2 cellular contexts compared by ENCODE assay signal in genomic region chr5:152642880-152643279, GRCh38.
TF ChIP-seq lines count a peak whose summit lies in the region.

No MANE protein-coding gene starts in this region.

TF ChIP-seq in GM23338, 12 proteins besides CTCF, POLR2A, EP300 and RAD21 (continued from another document):
- no peak for TF ChIP-seq REST (IDR thresholded peaks at IDR 0.05; ENCODE audit: unreplicated experiment)
- TF ChIP-seq ZNF114 (CRISPR knock-in tag; IDR thresholded peaks at IDR 0.05): no peak
- TF ChIP-seq ETS1 (IDR thresholded peaks at IDR 0.05): no peak
- TF ChIP-seq JUNB (IDR thresholded peaks at IDR 0.05; ENCODE audit: unreplicated experiment): no peak
- TF ChIP-seq, protein P1, sequence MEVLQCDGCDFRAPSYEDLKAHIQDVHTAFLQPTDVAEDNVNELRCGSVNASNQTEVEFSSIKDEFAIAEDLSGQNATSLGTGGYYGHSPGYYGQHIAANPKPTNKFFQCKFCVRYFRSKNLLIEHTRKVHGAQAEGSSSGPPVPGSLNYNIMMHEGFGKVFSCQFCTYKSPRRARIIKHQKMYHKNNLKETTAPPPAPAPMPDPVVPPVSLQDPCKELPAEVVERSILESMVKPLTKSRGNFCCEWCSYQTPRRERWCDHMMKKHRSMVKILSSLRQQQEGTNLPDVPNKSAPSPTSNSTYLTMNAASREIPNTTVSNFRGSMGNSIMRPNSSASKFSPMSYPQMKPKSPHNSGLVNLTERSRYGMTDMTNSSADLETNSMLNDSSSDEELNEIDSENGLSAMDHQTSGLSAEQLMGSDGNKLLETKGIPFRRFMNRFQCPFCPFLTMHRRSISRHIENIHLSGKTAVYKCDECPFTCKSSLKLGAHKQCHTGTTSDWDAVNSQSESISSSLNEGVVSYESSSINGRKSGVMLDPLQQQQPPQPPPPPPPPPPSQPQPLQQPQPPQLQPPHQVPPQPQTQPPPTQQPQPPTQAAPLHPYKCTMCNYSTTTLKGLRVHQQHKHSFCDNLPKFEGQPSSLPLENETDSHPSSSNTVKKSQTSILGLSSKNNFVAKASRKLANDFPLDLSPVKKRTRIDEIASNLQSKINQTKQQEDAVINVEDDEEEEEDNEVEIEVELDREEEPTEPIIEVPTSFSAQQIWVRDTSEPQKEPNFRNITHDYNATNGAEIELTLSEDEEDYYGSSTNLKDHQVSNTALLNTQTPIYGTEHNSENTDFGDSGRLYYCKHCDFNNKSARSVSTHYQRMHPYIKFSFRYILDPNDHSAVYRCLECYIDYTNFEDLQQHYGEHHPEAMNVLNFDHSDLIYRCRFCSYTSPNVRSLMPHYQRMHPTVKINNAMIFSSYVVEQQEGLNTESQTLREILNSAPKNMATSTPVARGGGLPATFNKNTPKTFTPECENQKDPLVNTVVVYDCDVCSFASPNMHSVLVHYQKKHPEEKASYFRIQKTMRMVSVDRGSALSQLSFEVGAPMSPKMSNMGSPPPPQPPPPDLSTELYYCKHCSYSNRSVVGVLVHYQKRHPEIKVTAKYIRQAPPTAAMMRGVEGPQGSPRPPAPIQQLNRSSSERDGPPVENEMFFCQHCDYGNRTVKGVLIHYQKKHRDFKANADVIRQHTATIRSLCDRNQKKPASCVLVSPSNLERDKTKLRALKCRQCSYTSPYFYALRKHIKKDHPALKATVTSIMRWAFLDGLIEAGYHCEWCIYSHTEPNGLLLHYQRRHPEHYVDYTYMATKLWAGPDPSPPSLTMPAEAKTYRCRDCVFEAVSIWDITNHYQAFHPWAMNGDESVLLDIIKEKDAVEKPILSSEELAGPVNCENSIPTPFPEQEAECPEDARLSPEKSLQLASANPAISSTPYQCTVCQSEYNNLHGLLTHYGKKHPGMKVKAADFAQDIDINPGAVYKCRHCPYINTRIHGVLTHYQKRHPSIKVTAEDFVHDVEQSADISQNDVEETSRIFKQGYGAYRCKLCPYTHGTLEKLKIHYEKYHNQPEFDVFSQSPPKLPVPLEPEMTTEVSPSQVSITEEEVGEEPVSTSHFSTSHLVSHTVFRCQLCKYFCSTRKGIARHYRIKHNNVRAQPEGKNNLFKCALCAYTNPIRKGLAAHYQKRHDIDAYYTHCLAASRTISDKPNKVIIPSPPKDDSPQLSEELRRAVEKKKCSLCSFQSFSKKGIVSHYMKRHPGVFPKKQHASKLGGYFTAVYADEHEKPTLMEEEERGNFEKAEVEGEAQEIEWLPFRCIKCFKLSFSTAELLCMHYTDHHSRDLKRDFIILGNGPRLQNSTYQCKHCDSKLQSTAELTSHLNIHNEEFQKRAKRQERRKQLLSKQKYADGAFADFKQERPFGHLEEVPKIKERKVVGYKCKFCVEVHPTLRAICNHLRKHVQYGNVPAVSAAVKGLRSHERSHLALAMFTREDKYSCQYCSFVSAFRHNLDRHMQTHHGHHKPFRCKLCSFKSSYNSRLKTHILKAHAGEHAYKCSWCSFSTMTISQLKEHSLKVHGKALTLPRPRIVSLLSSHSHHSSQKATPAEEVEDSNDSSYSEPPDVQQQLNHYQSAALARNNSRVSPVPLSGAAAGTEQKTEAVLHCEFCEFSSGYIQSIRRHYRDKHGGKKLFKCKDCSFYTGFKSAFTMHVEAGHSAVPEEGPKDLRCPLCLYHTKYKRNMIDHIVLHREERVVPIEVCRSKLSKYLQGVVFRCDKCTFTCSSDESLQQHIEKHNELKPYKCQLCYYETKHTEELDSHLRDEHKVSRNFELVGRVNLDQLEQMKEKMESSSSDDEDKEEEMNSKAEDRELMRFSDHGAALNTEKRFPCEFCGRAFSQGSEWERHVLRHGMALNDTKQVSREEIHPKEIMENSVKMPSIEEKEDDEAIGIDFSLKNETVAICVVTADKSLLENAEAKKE (CRISPR knock-in tag; IDR thresholded peaks at IDR 0.05): no peak
- TF ChIP-seq POLR2AphosphoS5 (IDR thresholded peaks at IDR 0.05; ENCODE audit: low read depth): no peak
- TF ChIP-seq CREB1 (CRISPR knock-in tag; IDR thresholded peaks at IDR 0.05; ENCODE audit: low read depth): no peak
- TF ChIP-seq EZH2 (IDR thresholded peaks at IDR 0.05; ENCODE audit: low read depth, unreplicated experiment): no peak
- TF ChIP-seq EZH2phosphoT487 (IDR thresholded peaks at IDR 0.05; ENCODE audit: unreplicated experiment): no peak
- TF ChIP-seq STAT1 (IDR thresholded peaks at IDR 0.05; ENCODE audit: unreplicated experiment): no peak
TF ChIP-seq in GM23338: peak in this region for 0.

TF ChIP-seq in WTC11, 78 proteins besides CTCF, POLR2A, EP300 and RAD21 (continued from another document):
- TF ChIP-seq ZNF263 (CRISPR knock-in tag; IDR thresholded peaks at IDR 0.05; ENCODE audit: low read depth) (no peak), FOXJ3 (CRISPR knock-in tag; IDR thresholded peaks at IDR 0.05; ENCODE audit: borderline replicate concordance) (no peak)
- TF ChIP-seq, protein P2, sequence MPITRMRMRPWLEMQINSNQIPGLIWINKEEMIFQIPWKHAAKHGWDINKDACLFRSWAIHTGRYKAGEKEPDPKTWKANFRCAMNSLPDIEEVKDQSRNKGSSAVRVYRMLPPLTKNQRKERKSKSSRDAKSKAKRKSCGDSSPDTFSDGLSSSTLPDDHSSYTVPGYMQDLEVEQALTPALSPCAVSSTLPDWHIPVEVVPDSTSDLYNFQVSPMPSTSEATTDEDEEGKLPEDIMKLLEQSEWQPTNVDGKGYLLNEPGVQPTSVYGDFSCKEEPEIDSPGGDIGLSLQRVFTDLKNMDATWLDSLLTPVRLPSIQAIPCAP (CRISPR knock-in tag; IDR thresholded peaks at IDR 0.05): no peak
- TF ChIP-seq, protein P3, sequence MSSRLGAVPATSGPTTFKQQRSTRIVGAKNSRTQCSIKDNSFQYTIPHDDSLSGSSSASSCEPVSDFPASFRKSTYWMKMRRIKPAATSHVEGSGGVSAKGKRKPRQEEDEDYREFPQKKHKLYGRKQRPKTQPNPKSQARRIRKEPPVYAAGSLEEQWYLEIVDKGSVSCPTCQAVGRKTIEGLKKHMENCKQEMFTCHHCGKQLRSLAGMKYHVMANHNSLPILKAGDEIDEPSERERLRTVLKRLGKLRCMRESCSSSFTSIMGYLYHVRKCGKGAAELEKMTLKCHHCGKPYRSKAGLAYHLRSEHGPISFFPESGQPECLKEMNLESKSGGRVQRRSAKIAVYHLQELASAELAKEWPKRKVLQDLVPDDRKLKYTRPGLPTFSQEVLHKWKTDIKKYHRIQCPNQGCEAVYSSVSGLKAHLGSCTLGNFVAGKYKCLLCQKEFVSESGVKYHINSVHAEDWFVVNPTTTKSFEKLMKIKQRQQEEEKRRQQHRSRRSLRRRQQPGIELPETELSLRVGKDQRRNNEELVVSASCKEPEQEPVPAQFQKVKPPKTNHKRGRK (CRISPR knock-in tag; IDR thresholded peaks at IDR 0.05; ENCODE audit: borderline replicate concordance): no peak
